Comparison of ENCODE assay signal across 8 cellular contexts in genomic region chr12:56684745-56685369, GRCh38. TPM values are rescaled to one million over a fixed set of nuclear protein-coding genes. Genes with fewer than 3 reads are reported as not detected.
A peak's percentile ranks its signal among the peaks of the same experiment; 100 is the strongest.
DNase-seq lines count a peak whose midpoint lies in the region; ATAC-seq and TF ChIP-seq lines count a peak whose summit lies in the region.

No MANE protein-coding gene starts in this region.

- H3K27ac ChIP-seq in right lobe of liver (peak overlapping the region; percentile 100), transverse colon (peak overlapping the region; percentile 100)

- TF ChIP-seq EP300 in transverse colon (IDR thresholded peaks at IDR 0.05; ENCODE audit: low read depth), result no peak

- peaks cover 0 to 9% (median under 1%) of the 10 kb centered on the region in 4 donors for H3K36me3 ChIP-seq in right lobe of liver
- H3K36me3 ChIP-seq in transverse colon, result no peaks in the 10 kb centered on the region

- H3K9me3 Mint-ChIP-seq in activated T-cell treated with anti-CD3 and anti-CD28 coated beads, Interleukin-2, amount 50 U/mL, for 4 hours, result no peaks in the 10 kb centered on the region

- H3K4me3 ChIP-seq in astrocyte of the cerebellum (ENCODE audit: low read depth, low read length) (peak overlapping the region; percentile 26), right lobe of liver (peak overlapping the region; percentile 27 to 83 (median 67)), transverse colon (peak overlapping the region; percentile 2 to 91 (median 48))

- peaks cover 50% of the 10 kb centered on the region for H3K4me1 Mint-ChIP-seq in activated T-cell treated with anti-CD3 and anti-CD28 coated beads, Interleukin-2, amount 50 U/mL, for 4 hours (ENCODE audit: low read depth)

- no peak for DNase-seq in activated T-cell treated with anti-CD3 and anti-CD28 coated beads, Interleukin-2, amount 50 U/mL, for 4 hours
- DNase-seq in activated T-cell treated with anti-CD3 and anti-CD28 coated beads, Interleukin-2, amount 50 U/mL, for 1 hour, result no peak
- DNase-seq in astrocyte of the cerebellum (ENCODE audit: low read depth) (no peak), right lobe of liver (peak in 2 of 3 donors; percentile 35 to 45), transverse colon (no peak), cerebellum (ENCODE audit: low spot score) (no peak), SW 1271 (lab: John Stamatoyannopoulos, UW) (no peak), GM20000 (ENCODE audit: low spot score) (no peak)

- intact Hi-C loops in right lobe of liver (cut with DNase I), result no loop called here
- intact Hi-C loops in transverse colon (cut with DNase I; ENCODE audit: low total_unique reads), result no loop called here

- H3K27me3 ChIP-seq in right lobe of liver, result no peaks in the 10 kb centered on the region
- no peaks in the 10 kb centered on the region for H3K27me3 ChIP-seq in transverse colon

- no peak for TF ChIP-seq POLR2A in right lobe of liver (IDR thresholded peaks at IDR 0.05)
- TF ChIP-seq POLR2A in transverse colon (IDR thresholded peaks at IDR 0.05), result no peak

- TF ChIP-seq CTCF in astrocyte of the cerebellum (IDR thresholded peaks at IDR 0.05; ENCODE audit: low read depth, low read length, missing control alignments) (no peak), right lobe of liver (IDR thresholded peaks at IDR 0.05) (no peak), transverse colon (IDR thresholded peaks at IDR 0.05) (no peak), GM20000 (IDR thresholded peaks at IDR 0.05; ENCODE audit: extremely low read depth, missing control alignments) (no peak)

- no peak for ATAC-seq in activated T-cell treated with anti-CD3 and anti-CD28 coated beads, Interleukin-2, amount 50 U/mL, for 4 hours
- ATAC-seq in right lobe of liver, result no peak

- H3K4me3 Mint-ChIP-seq in activated T-cell treated with anti-CD3 and anti-CD28 coated beads, Interleukin-2, amount 50 U/mL, for 4 hours, result peak overlapping the region; percentile 100

- no peaks in the 10 kb centered on the region for H3K27me3 Mint-ChIP-seq in activated T-cell treated with anti-CD3 and anti-CD28 coated beads, Interleukin-2, amount 50 U/mL, for 4 hours (ENCODE audit: low read depth)

- peaks cover 0 to 34% (median 12%) of the 10 kb centered on the region in 4 donors for H3K4me1 ChIP-seq in right lobe of liver
- H3K4me1 ChIP-seq in transverse colon, result peaks cover 0 to 74% (median 43%) of the 10 kb centered on the region in 4 donors

- in situ Hi-C loops in astrocyte of the cerebellum (cut with HindIII; ENCODE audit: low sequenced_read_pairs), result no loop called here
- in situ Hi-C loops in transverse colon (cut with MboI; ENCODE audit: low pct_ligation_motif_present in 1 of 4, low pct_unique_long_range_greater_than_20kb in 1 of 4, low sequenced_read_pairs in 3 of 4), result no loop called here

- peaks cover 32% of the 10 kb centered on the region for H3K36me3 Mint-ChIP-seq in activated T-cell treated with anti-CD3 and anti-CD28 coated beads, Interleukin-2, amount 50 U/mL, for 4 hours (ENCODE audit: insufficient read depth)

- 10% methylated on average over 8 of the region's 8 CpGs for WGBS in right lobe of liver (ENCODE audit: insufficient coverage, low coverage, low lambda C conversion rate, missing lambda C conversion rate)
- WGBS in transverse colon (ENCODE audit: low coverage in 1 of 2), 2 donors, result 10 to 12% methylated on average over 5 to 8 of the region's 8 CpGs

- H3K9me3 ChIP-seq in right lobe of liver (no peaks in the 10 kb centered on the region), transverse colon (no peaks in the 10 kb centered on the region)

RNA-seq across cellular contexts. Expression of gene PTGES3, which starts 3.2 kb away (rescaled TPM):
- 100 to 1,000 TPM; 343 to 400 (median 399) TPM for total RNA-seq in activated T-cell treated with anti-CD3 and anti-CD28 coated beads, Interleukin-2, amount 50 U/mL, for 4 hours
- total RNA-seq in right lobe of liver (100 to 1,000 TPM in 2 of 6 experiments, 10 to 100 TPM in 4; 70.0 to 184 (median 81.8) TPM), transverse colon (100 to 1,000 TPM in 2 of 4 donors, 10 to 100 TPM in 2; 40.4 to 168 (median 102) TPM), cerebellum (69.1 TPM)

RNA-seq across cellular contexts. Expression of gene ATP5F1B, which starts 39.1 kb away (rescaled TPM):
- 1,000 to 10,000 TPM in 1 of 3 donors, 100 to 1,000 TPM in 2; 885 to 1,118 (median 953) TPM for total RNA-seq in activated T-cell treated with anti-CD3 and anti-CD28 coated beads, Interleukin-2, amount 50 U/mL, for 4 hours
- total RNA-seq in right lobe of liver (100 to 1,000 TPM; 346 to 535 (median 362) TPM), transverse colon (1,000 to 10,000 TPM in 1 of 4 donors, 100 to 1,000 TPM in 3; 442 to 1,000 (median 608) TPM), cerebellum (238 TPM)

RNA-seq across cellular contexts. Expression of gene NACA, which starts 40.2 kb away (rescaled TPM):
- total RNA-seq in activated T-cell treated with anti-CD3 and anti-CD28 coated beads, Interleukin-2, amount 50 U/mL, for 4 hours, result 1,000 to 10,000 TPM; 1,078 to 1,189 (median 1,154) TPM
- total RNA-seq in right lobe of liver, result 100 to 1,000 TPM; 218 to 501 (median 330) TPM
- 1,000 to 10,000 TPM in 1 of 4 donors, 100 to 1,000 TPM in 3; 187 to 1,049 (median 756) TPM for total RNA-seq in transverse colon
- 791 TPM for total RNA-seq in cerebellum

RNA-seq across cellular contexts. Expression of gene BAZ2A, which starts 54.7 kb away (rescaled TPM):
- total RNA-seq in activated T-cell treated with anti-CD3 and anti-CD28 coated beads, Interleukin-2, amount 50 U/mL, for 4 hours, result 10 to 100 TPM; 53.0 to 64.9 (median 64.5) TPM
- 10 to 100 TPM; 21.8 to 45.7 (median 33.4) TPM for total RNA-seq in right lobe of liver
- 100 to 1,000 TPM; 108 to 261 (median 124) TPM for total RNA-seq in transverse colon
- 32.8 TPM for total RNA-seq in cerebellum

Comparison
In these comparisons a context has a peak if more than half of its experiments do, and no peak if none do; other contexts are left out.
1. DNase-seq: peak in right lobe of liver (2 of 3); none in activated T-cell treated with anti-CD3 and anti-CD28 coated beads, Interleukin-2, amount 50 U/mL, for 4 hours (single experiment), activated T-cell treated with anti-CD3 and anti-CD28 coated beads, Interleukin-2, amount 50 U/mL, for 1 hour (single experiment), astrocyte of the cerebellum (single experiment), transverse colon (single experiment), cerebellum (single experiment), SW 1271 (0 of 2) and GM20000 (single experiment).
2. Peak in every context shown above with its lines, with median percentiles within 50 percentile points of each other: H3K4me3 ChIP-seq.